In the genomic region with DNA sequence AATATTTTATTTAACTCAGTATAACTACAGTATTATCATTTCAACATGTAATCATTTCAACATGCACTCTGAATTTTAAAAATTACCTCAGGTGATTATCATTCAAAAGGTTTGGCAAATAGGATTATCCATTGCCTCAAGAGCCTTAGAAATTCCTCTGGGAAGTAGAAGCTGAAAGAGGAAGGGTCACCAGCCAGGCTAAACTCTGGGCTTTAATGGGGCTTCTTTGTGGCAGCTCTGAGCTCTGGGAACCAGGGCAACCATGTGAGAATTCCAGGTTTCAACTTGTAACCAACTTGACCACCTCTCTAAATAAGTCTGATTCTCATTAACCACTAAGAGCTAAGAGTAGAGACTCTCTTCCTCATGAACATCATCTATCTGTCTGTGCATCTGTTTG, we compare ENCODE assay signal across 1 cellular context.
TF ChIP-seq lines count a peak whose summit lies in the region.

No MANE protein-coding gene starts in this region.

TF ChIP-seq in GM23338, 12 proteins besides CTCF, POLR2A, EP300 and RAD21 (continued from another document):
- TF ChIP-seq, protein P1, sequence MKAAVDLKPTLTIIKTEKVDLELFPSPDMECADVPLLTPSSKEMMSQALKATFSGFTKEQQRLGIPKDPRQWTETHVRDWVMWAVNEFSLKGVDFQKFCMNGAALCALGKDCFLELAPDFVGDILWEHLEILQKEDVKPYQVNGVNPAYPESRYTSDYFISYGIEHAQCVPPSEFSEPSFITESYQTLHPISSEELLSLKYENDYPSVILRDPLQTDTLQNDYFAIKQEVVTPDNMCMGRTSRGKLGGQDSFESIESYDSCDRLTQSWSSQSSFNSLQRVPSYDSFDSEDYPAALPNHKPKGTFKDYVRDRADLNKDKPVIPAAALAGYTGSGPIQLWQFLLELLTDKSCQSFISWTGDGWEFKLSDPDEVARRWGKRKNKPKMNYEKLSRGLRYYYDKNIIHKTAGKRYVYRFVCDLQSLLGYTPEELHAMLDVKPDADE (IDR thresholded peaks at IDR 0.05), result no peak
- TF ChIP-seq, protein P2, sequence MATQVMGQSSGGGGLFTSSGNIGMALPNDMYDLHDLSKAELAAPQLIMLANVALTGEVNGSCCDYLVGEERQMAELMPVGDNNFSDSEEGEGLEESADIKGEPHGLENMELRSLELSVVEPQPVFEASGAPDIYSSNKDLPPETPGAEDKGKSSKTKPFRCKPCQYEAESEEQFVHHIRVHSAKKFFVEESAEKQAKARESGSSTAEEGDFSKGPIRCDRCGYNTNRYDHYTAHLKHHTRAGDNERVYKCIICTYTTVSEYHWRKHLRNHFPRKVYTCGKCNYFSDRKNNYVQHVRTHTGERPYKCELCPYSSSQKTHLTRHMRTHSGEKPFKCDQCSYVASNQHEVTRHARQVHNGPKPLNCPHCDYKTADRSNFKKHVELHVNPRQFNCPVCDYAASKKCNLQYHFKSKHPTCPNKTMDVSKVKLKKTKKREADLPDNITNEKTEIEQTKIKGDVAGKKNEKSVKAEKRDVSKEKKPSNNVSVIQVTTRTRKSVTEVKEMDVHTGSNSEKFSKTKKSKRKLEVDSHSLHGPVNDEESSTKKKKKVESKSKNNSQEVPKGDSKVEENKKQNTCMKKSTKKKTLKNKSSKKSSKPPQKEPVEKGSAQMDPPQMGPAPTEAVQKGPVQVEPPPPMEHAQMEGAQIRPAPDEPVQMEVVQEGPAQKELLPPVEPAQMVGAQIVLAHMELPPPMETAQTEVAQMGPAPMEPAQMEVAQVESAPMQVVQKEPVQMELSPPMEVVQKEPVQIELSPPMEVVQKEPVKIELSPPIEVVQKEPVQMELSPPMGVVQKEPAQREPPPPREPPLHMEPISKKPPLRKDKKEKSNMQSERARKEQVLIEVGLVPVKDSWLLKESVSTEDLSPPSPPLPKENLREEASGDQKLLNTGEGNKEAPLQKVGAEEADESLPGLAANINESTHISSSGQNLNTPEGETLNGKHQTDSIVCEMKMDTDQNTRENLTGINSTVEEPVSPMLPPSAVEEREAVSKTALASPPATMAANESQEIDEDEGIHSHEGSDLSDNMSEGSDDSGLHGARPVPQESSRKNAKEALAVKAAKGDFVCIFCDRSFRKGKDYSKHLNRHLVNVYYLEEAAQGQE (IDR thresholded peaks at IDR 0.05; ENCODE audit: unreplicated experiment), result no peak
- no peak for TF ChIP-seq EZH2phosphoT487 (IDR thresholded peaks at IDR 0.05; ENCODE audit: unreplicated experiment)
- TF ChIP-seq EZH2 (IDR thresholded peaks at IDR 0.05; ENCODE audit: low read depth, unreplicated experiment), result no peak
- TF ChIP-seq ZNF331 (CRISPR knock-in tag; IDR thresholded peaks at IDR 0.05; ENCODE audit: low read depth), result no peak
- no peak for TF ChIP-seq ZNF114 (CRISPR knock-in tag; IDR thresholded peaks at IDR 0.05)
